ENCODE assay signal across 8 cellular contexts in the genomic region with DNA sequence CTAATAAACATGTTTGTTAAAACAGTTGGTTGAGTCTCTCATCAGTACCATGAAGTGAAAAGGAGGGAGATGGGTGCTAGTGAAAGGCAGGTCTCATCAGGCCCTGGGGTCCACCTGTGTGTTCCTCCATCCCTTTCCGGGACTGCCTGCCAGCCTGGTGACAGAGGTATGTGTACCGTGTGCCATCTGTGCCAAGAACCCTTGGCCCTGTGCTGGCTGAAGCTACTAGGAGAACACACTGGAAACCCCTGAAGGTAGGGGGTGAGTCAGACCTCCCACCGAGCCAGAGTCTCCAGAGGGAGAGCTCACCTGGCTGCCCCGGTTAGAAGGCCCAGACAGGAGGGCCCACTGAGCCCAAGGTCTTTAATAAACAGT. TPM values are rescaled to one million over a fixed set of nuclear protein-coding genes. Genes with fewer than 3 reads are reported as not detected.
DNase-seq lines count a peak whose midpoint lies in the region; ATAC-seq and TF ChIP-seq lines count a peak whose summit lies in the region.

No MANE protein-coding gene starts in this region.

- TF ChIP-seq CTCF in nephron (IDR thresholded peaks at IDR 0.05; ENCODE audit: unreplicated experiment in 3 of 3): no peak

- H3K36me3 Mint-ChIP-seq in dendritic cell treated with granulocyte-macrophage colony-stimulating factor and Interleukin-4, amounts not matched to agents 40 ng/mL and 50 ng/mL, for 4 days (ENCODE audit: low read depth): peaks cover 28% of the 10 kb centered on the region
- peaks cover 19% of the 10 kb centered on the region for H3K36me3 Mint-ChIP-seq in nephron (ENCODE audit: low read depth)

- peaks cover 12% of the 10 kb centered on the region for H3K27me3 Mint-ChIP-seq in dendritic cell treated with granulocyte-macrophage colony-stimulating factor and Interleukin-4, amounts not matched to agents 40 ng/mL and 50 ng/mL, for 4 days
- H3K27me3 Mint-ChIP-seq in nephron (ENCODE audit: low read depth): peaks cover 3% of the 10 kb centered on the region

- no peak for ATAC-seq in HG02885 (IDR thresholded peaks at IDR 0.05; ENCODE audit: poor library complexity, unreplicated experiment)

- intact Hi-C loops in dendritic cell treated with granulocyte-macrophage colony-stimulating factor and Interleukin-4, amounts not matched to agents 40 ng/mL and 50 ng/mL, for 4 days (cut with micrococcal nuclease): no loop called here

- peak overlapping the region; percentile 93 for H3K4me3 Mint-ChIP-seq in dendritic cell treated with granulocyte-macrophage colony-stimulating factor and Interleukin-4, amounts not matched to agents 40 ng/mL and 50 ng/mL, for 4 days
- H3K4me3 Mint-ChIP-seq in nephron: peak overlapping the region; percentile 97 to 98 (median 97)

- H3K27ac Mint-ChIP-seq in dendritic cell treated with granulocyte-macrophage colony-stimulating factor and Interleukin-4, amounts not matched to agents 40 ng/mL and 50 ng/mL, for 4 days: no peak overlapping the region
- H3K27ac Mint-ChIP-seq in nephron: peak overlapping the region; percentile 93 to 99 (median 99)

- peaks cover 57% of the 10 kb centered on the region for H3K4me1 Mint-ChIP-seq in dendritic cell treated with granulocyte-macrophage colony-stimulating factor and Interleukin-4, amounts not matched to agents 40 ng/mL and 50 ng/mL, for 4 days (ENCODE audit: low read depth)
- H3K4me1 Mint-ChIP-seq in nephron: peaks cover 52% of the 10 kb centered on the region

- H3K9me3 Mint-ChIP-seq in dendritic cell treated with granulocyte-macrophage colony-stimulating factor and Interleukin-4, amounts not matched to agents 40 ng/mL and 50 ng/mL, for 4 days: no peaks in the 10 kb centered on the region
- no peaks in the 10 kb centered on the region for H3K9me3 Mint-ChIP-seq in nephron

- DNase-seq in DMS153 (lab: John Stamatoyannopoulos, UW) (peak; percentile 32), DMS153 treated with DMSO at 0.1 percent for 48 hours (lab: John Stamatoyannopoulos, UW; ENCODE audit: unreplicated experiment) (no peak), RPMI7951 (ENCODE audit: low read depth) (peak; percentile 26), AML-193 (lab: John Stamatoyannopoulos, UW) (no peak), D341Med (ENCODE audit: low spot score) (no peak)

RNA-seq across cellular contexts. Expression of a gene that starts 2.3 kb away (rescaled TPM):
- 138 and 156 TPM in 2 replicates for total RNA-seq in RPMI7951 (2014; rRNA removed; shearing (Covaris generic))

RNA-seq across cellular contexts. Expression of a gene that starts 59.9 kb away (rescaled TPM):
- 33.3 and 40.3 TPM in 2 replicates for total RNA-seq in RPMI7951 (2014; rRNA removed; shearing (Covaris generic))

Comparison
In these comparisons a context has a peak if more than half of its experiments do, and no peak if none do; other contexts are left out.
1. DNase-seq: peak in DMS153 (single experiment) and RPMI7951 (single experiment); none in DMS153 treated with DMSO at 0.1 percent for 48 hours (single experiment), AML-193 (0 of 2) and D341Med (single experiment).